Comparison of ENCODE assay signal across 10 cellular contexts in the genomic region with DNA sequence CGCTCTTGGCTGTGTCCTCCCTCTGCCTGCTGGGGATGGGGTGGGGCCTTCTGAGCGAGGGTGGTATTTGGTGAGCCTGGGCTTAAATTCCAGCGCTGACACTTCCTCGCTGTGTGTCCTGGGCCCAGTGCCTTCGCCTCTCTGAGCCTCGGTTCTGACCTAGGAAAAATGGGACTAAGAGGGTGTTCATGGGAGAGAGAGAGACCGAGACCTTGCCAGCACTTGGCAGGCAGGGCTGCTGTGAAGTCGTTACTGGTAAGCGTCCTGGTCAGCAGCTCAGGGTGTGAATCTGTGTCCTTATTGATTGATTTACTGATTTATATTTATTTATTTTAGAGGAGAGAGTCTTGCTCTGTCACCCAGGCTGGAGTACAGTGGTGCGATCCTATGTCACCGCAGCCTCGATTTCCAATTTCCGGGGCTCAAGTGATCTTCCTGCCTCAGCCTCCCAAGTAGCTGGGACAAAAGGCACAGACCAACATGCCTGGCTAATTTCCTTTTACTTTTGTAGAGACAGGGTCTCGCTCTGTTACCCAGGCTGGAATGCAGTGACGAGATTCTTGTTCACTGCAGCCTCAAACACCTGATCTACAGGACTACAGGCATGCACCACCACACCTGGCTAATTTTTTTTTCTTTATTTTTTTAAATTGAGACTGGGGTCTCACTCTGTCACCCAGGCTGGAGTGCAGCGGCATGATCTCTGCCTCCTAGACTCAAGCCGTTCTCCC. TPM values are rescaled to one million over a fixed set of nuclear protein-coding genes. Genes with fewer than 3 reads are reported as not detected.
A peak's percentile ranks its signal among the peaks of the same experiment; 100 is the strongest.
DNase-seq lines count a peak whose midpoint lies in the region; ATAC-seq and TF ChIP-seq lines count a peak whose summit lies in the region.
"Had no signal": no experiment of that assay in that cellular context is flagged by ENCODE, and none has a peak within 500 bp of the region (broad histone marks: within the 10 kb centered on the region; RNA-seq: fewer than 3 reads in every experiment).

No MANE protein-coding gene starts in this region.

- DNase-seq in left ventricle myocardium inferior (no peak), left ventricle myocardium superior (no peak), vagina (ENCODE audit: extremely low spot score in 2 of 2) (no peak), NCI-H69 (lab: John Stamatoyannopoulos, UW) (no peak), NCI-H146 (lab: John Stamatoyannopoulos, UW) (no peak), NCI-H510A treated with DMSO at 0.1 percent for 48 hours (lab: John Stamatoyannopoulos, UW) (no peak)
- no peak for DNase-seq in central memory CD8-positive, alpha-beta T cell (ENCODE audit: low spot score in 2 of 2)
- DNase-seq: COR-L47, NCI-H2081 treated with DMSO at 0.1 percent for 48 hours had no signal

- H3K27me3 ChIP-seq in left ventricle myocardium inferior (ENCODE audit: low read depth): no peaks in the 10 kb centered on the region
- H3K27me3 ChIP-seq in muscle layer of duodenum (ENCODE audit: low read depth, low read length): no peaks in the 10 kb centered on the region
- H3K27me3 ChIP-seq in vagina: no peaks in the 10 kb centered on the region

- H3K4me3 ChIP-seq in left ventricle myocardium inferior: peak overlapping the region; percentile 93
- peak overlapping the region; percentile 69 to 84 for H3K4me3 ChIP-seq in muscle layer of duodenum (ENCODE audit: low read depth in 1 of 2, low read length in 2 of 2)
- peak overlapping the region; percentile 85 to 96 for H3K4me3 ChIP-seq in vagina

- H3K27me3 Mint-ChIP-seq in central memory CD8-positive, alpha-beta T cell: no peaks in the 10 kb centered on the region

- no peak for TF ChIP-seq POLR2A in vagina (IDR thresholded peaks at IDR 0.05)

- H3K9me3 ChIP-seq in left ventricle myocardium inferior (replicated peaks) (no peaks in the 10 kb centered on the region), muscle layer of duodenum (ENCODE audit: control insufficient read depth in 1 of 2, low read length in 2 of 2) (no peaks in the 10 kb centered on the region), vagina (no peaks in the 10 kb centered on the region)

- H3K27ac Mint-ChIP-seq in central memory CD8-positive, alpha-beta T cell (ENCODE audit: low read depth): peak overlapping the region; percentile 79

- no peaks in the 10 kb centered on the region for H3K36me3 ChIP-seq in left ventricle myocardium inferior
- no peaks in the 10 kb centered on the region for H3K36me3 ChIP-seq in muscle layer of duodenum (ENCODE audit: control insufficient read depth in 1 of 2, insufficient read depth in 2 of 2, low read length in 2 of 2)
- no peaks in the 10 kb centered on the region for H3K36me3 ChIP-seq in vagina

- ATAC-seq in left ventricle myocardium superior: no peak
- no peak for ATAC-seq in central memory CD8-positive, alpha-beta T cell (replicated peaks; ENCODE audit: extremely low read depth, poor library complexity, severe bottlenecking)

- intact Hi-C loops in left ventricle myocardium inferior (cut with micrococcal nuclease) (no loop called here), left ventricle myocardium superior (cut with micrococcal nuclease) (no loop called here), vagina (cut with DNase I) (loop anchor here (5.0 kb wide), 1 partner anchor 37 kb away; no protein-coding TSS in a partner anchor)

- peak overlapping the region; percentile 65 for H3K4me3 Mint-ChIP-seq in central memory CD8-positive, alpha-beta T cell

- no peaks in the 10 kb centered on the region for H3K9me3 Mint-ChIP-seq in central memory CD8-positive, alpha-beta T cell

- H3K36me3 Mint-ChIP-seq in central memory CD8-positive, alpha-beta T cell (ENCODE audit: insufficient read depth): peaks cover 14% of the 10 kb centered on the region

- peaks cover 84% of the 10 kb centered on the region for H3K4me1 ChIP-seq in left ventricle myocardium inferior
- H3K4me1 ChIP-seq in muscle layer of duodenum (ENCODE audit: control insufficient read depth in 1 of 2, insufficient read depth in 2 of 2, low read length in 2 of 2): peaks cover 4 to 51% of the 10 kb centered on the region in 2 donors
- H3K4me1 ChIP-seq in vagina: peaks cover 50% of the 10 kb centered on the region

- TF ChIP-seq CTCF in left ventricle myocardium inferior (IDR thresholded peaks at IDR 0.05; ENCODE audit: borderline replicate concordance) (no peak), vagina (IDR thresholded peaks at IDR 0.05) (no peak)

- peaks cover 42% of the 10 kb centered on the region for H3K4me1 Mint-ChIP-seq in central memory CD8-positive, alpha-beta T cell

- H3K27ac ChIP-seq in left ventricle myocardium inferior (replicated peaks): peak overlapping the region; percentile 97
- H3K27ac ChIP-seq in muscle layer of duodenum (ENCODE audit: low read length): peak overlapping the region; percentile 67
- H3K27ac ChIP-seq in vagina: peak overlapping the region; percentile 91

RNA-seq across cellular contexts. Expression of gene PKN1, which starts 2.4 kb away (rescaled TPM):
- 129 TPM for total RNA-seq in left ventricle myocardium inferior
- 162 TPM for total RNA-seq in left ventricle myocardium superior
- 72.7 TPM for total RNA-seq in vagina

RNA-seq across cellular contexts. Expression of gene DDX39A, which starts 16.3 kb away (rescaled TPM):
- total RNA-seq in left ventricle myocardium inferior: 33.4 TPM
- total RNA-seq in left ventricle myocardium superior: 32.4 TPM
- 81.8 TPM for total RNA-seq in vagina

RNA-seq across cellular contexts. Expression of gene PTGER1, which starts 39.7 kb away (rescaled TPM):
- not detected for total RNA-seq in left ventricle myocardium inferior
- not detected for total RNA-seq in left ventricle myocardium superior
- total RNA-seq in vagina: not detected

RNA-seq across cellular contexts. Expression of gene ADGRE5, which starts 54.2 kb away (rescaled TPM):
- total RNA-seq in left ventricle myocardium inferior: 32.7 TPM
- total RNA-seq in left ventricle myocardium superior: 39.5 TPM
- 43.5 TPM for total RNA-seq in vagina
